11 cellular contexts compared by ENCODE assay signal in the genomic region with DNA sequence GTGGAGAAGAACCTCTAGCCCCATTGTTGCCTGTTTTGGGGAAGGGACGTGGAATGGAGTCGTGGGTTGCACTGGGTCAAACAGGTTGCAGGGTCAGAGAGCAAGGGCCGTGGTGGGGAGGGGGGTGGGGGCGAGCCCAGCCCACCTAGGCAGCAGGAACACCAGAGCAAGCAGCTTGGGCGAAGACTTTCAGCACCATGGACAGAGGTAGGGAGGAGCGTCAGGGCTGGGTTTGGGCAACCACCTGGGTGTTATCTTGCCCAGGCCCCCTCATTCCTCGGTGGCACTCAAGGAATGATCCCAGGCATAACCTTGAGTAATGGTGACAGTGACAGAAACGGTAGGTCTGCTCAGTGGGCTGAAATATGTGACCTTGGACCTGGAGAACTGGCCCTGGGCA. TPM values are rescaled to one million over a fixed set of nuclear protein-coding genes. Genes with fewer than 3 reads are reported as not detected.
A peak's percentile ranks its signal among the peaks of the same experiment; 100 is the strongest.
DNase-seq lines count a peak whose midpoint lies in the region; ATAC-seq, FAIRE-seq and TF ChIP-seq lines count a peak whose summit lies in the region.
"Had no signal": no experiment of that assay in that cellular context is flagged by ENCODE, and none has a peak within 500 bp of the region (broad histone marks: within the 10 kb centered on the region; RNA-seq: fewer than 3 reads in every experiment).

No MANE protein-coding gene starts in this region.

- peak; percentile 15 for ATAC-seq in left lung
- no peak for ATAC-seq in omental fat pad (ENCODE audit: low FRiP score)
- ATAC-seq in GM21423 (IDR thresholded peaks at IDR 0.05; ENCODE audit: unreplicated experiment), result no peak
- ATAC-seq: activated naive CD4-positive, alpha-beta T cell treated with anti-CD3 and anti-CD28 coated beads, Interleukin-2, amount 50 U/mL, for 72 hours had no signal

- no peaks in the 10 kb centered on the region for H3K4me1 ChIP-seq in left lung

- H3K9me3 ChIP-seq in left lung, result no peaks in the 10 kb centered on the region

- H3K4me1 Mint-ChIP-seq in activated naive CD8-positive, alpha-beta T cell treated with anti-CD3 and anti-CD28 coated beads for 36 hours, result no peaks in the 10 kb centered on the region

- FAIRE-seq in RCC 7860 (lab: Jason Lieb, UNC), result no peak

- no peak overlapping the region for H3K27ac ChIP-seq in left lung

- no peaks in the 10 kb centered on the region for H3K27me3 ChIP-seq in left lung

- H3K36me3 ChIP-seq in left lung, result no peaks in the 10 kb centered on the region

- H3K36me3 Mint-ChIP-seq in activated naive CD8-positive, alpha-beta T cell treated with anti-CD3 and anti-CD28 coated beads for 36 hours, result no peaks in the 10 kb centered on the region
- H3K36me3 Mint-ChIP-seq: activated naive CD4-positive, alpha-beta T cell treated with anti-CD3 and anti-CD28 coated beads, Interleukin-2, amount 50 U/mL, for 72 hours had no signal

- H3K27ac Mint-ChIP-seq in activated naive CD8-positive, alpha-beta T cell treated with anti-CD3 and anti-CD28 coated beads for 36 hours, result no peak overlapping the region
- H3K27ac Mint-ChIP-seq: activated naive CD4-positive, alpha-beta T cell treated with anti-CD3 and anti-CD28 coated beads, Interleukin-2, amount 50 U/mL, for 72 hours had no signal

- H3K4me3 ChIP-seq in GM12865 (ENCODE audit: low read depth, low read length), result no peak overlapping the region
- H3K4me3 ChIP-seq in left lung, result no peak overlapping the region

- intact Hi-C loops in left lung (cut with DNase I), result no loop called here

- no peaks in the 10 kb centered on the region for H3K9me3 Mint-ChIP-seq in activated naive CD8-positive, alpha-beta T cell treated with anti-CD3 and anti-CD28 coated beads for 36 hours

- DNase-seq in GM12865 (ENCODE audit: low read depth) (peak; percentile 17), LoVo (ENCODE audit: low spot score) (peak; percentile 14), left lung (no peak), COLO829 (ENCODE audit: low spot score) (no peak), omental fat pad (ENCODE audit: low spot score) (no peak), RCC 7860 (ENCODE audit: low spot score) (no peak)
- peak; percentile 13 for DNase-seq in activated naive CD8-positive, alpha-beta T cell treated with anti-CD3 and anti-CD28 coated beads for 36 hours
- DNase-seq: DMS153, NCI-H226 had no signal

- TF ChIP-seq CTCF in GM12865 (IDR thresholded peaks at IDR 0.05; ENCODE audit: insufficient read depth, low read depth, low read length, missing control alignments) (no peak), left lung (IDR thresholded peaks at IDR 0.05) (no peak), omental fat pad (IDR thresholded peaks at IDR 0.05) (no peak)

- no peak overlapping the region for H3K4me3 Mint-ChIP-seq in activated naive CD8-positive, alpha-beta T cell treated with anti-CD3 and anti-CD28 coated beads for 36 hours

- H3K27me3 Mint-ChIP-seq in activated naive CD8-positive, alpha-beta T cell treated with anti-CD3 and anti-CD28 coated beads for 36 hours, result no peaks in the 10 kb centered on the region

RNA-seq across cellular contexts. Expression of gene TMEM115, which starts 45.9 kb away (rescaled TPM):
- 10 to 100 TPM; 19.0 to 20.2 TPM for total RNA-seq in activated naive CD8-positive, alpha-beta T cell treated with anti-CD3 and anti-CD28 coated beads for 36 hours
- total RNA-seq in left lung, result 10 to 100 TPM; 37.0 to 39.1 TPM
- total RNA-seq in omental fat pad, result 10 to 100 TPM; 41.5 to 70.6 (median 52.1) TPM

RNA-seq across cellular contexts. Expression of gene CYB561D2, which starts 54.6 kb away (rescaled TPM):
- total RNA-seq in activated naive CD8-positive, alpha-beta T cell treated with anti-CD3 and anti-CD28 coated beads for 36 hours, result 10 to 100 TPM; 19.4 to 19.5 TPM
- 10 to 100 TPM; 21.3 to 28.3 TPM for total RNA-seq in left lung
- 10 to 100 TPM; 26.4 to 33.7 (median 30.2) TPM for total RNA-seq in omental fat pad

RNA-seq across cellular contexts. Expression of gene NPRL2, which starts 54.7 kb away (rescaled TPM):
- total RNA-seq in activated naive CD8-positive, alpha-beta T cell treated with anti-CD3 and anti-CD28 coated beads for 36 hours, result 10 to 100 TPM; 41.1 to 43.8 TPM
- total RNA-seq in left lung, result 10 to 100 TPM; 16.1 to 18.7 TPM
- 10 to 100 TPM in 3 of 4 donors, 1 to 10 TPM in 1; 9.5 to 22.7 (median 13.9) TPM for total RNA-seq in omental fat pad

RNA-seq across cellular contexts. Expression of gene ZMYND10, which starts 59.7 kb away (rescaled TPM):
- under 1 TPM; 0.39 to 0.74 TPM for total RNA-seq in activated naive CD8-positive, alpha-beta T cell treated with anti-CD3 and anti-CD28 coated beads for 36 hours
- total RNA-seq in left lung, result 10 to 100 TPM in 1 of 2 donors, 1 to 10 TPM in 1; 1.6 to 16.3 TPM
- total RNA-seq in omental fat pad, result 1 to 10 TPM in 1 of 4 donors, under 1 TPM in 3; 0.28 to 2.1 (median 0.64) TPM

Comparison
In these comparisons a context has a peak if more than half of its experiments do, and no peak if none do; other contexts are left out.
1. DNase-seq: peak in GM12865 (single experiment), LoVo (single experiment) and activated naive CD8-positive, alpha-beta T cell treated with anti-CD3 and anti-CD28 coated beads for 36 hours (single experiment); none in left lung (0 of 2), COLO829 (single experiment), omental fat pad (single experiment) and RCC 7860 (single experiment).